In genomic region chr19:48444933-48445194, GRCh38 we compare ENCODE assay signal across 8 cellular contexts. TPM values are rescaled to one million over a fixed set of nuclear protein-coding genes. Genes with fewer than 3 reads are reported as not detected.
A peak's percentile ranks its signal among the peaks of the same experiment; 100 is the strongest.
DNase-seq lines count a peak whose midpoint lies in the region; ATAC-seq, FAIRE-seq and TF ChIP-seq lines count a peak whose summit lies in the region.

No MANE protein-coding gene starts in this region.

- no peak for ATAC-seq in activated CD8-positive, alpha-beta memory T cell treated with anti-CD3 and anti-CD28 coated beads, Interleukin-2, amount 10 ng/mL, durations not matched to agents 7 days and 5 days
- no peak for ATAC-seq in GM21723 (IDR thresholded peaks at IDR 0.05; ENCODE audit: unreplicated experiment)

- peak overlapping the region; percentile 92 for H3K4me3 Mint-ChIP-seq in activated CD8-positive, alpha-beta memory T cell treated with anti-CD3 and anti-CD28 coated beads, Interleukin-2, amount 10 ng/mL, durations not matched to agents 7 days and 5 days
- H3K4me3 Mint-ChIP-seq in activated CD4-positive, alpha-beta memory T cell treated with anti-CD3 and anti-CD28 coated beads, Interleukin-2, amount 10 ng/mL, durations not matched to agents 7 days and 5 days: peak overlapping the region; percentile 83

- H3K27me3 ChIP-seq in testis: no peaks in the 10 kb centered on the region

- no peaks in the 10 kb centered on the region for H3K36me3 ChIP-seq in testis (ENCODE audit: low read depth, missing control alignments)

- H3K27ac ChIP-seq in testis: peak overlapping the region; percentile 84 to 94

- H3K36me3 Mint-ChIP-seq in activated CD8-positive, alpha-beta memory T cell treated with anti-CD3 and anti-CD28 coated beads, Interleukin-2, amount 10 ng/mL, durations not matched to agents 7 days and 5 days: peaks cover 17% of the 10 kb centered on the region
- H3K36me3 Mint-ChIP-seq in activated CD4-positive, alpha-beta memory T cell treated with anti-CD3 and anti-CD28 coated beads, Interleukin-2, amount 10 ng/mL, durations not matched to agents 7 days and 5 days (ENCODE audit: low read depth): peaks cover 19% of the 10 kb centered on the region

- 8 to 13% methylated on average over 3 of the region's 3 CpGs for WGBS in testis, 2 donors

- H3K4me3 ChIP-seq in iPS-18c (ENCODE audit: insufficient read depth, low read depth, low read length) (peak overlapping the region; percentile 95), testis (peak overlapping the region in 1 of 2 donors; percentile 80)

- H3K4me1 ChIP-seq in testis: peaks cover 17% of the 10 kb centered on the region

- no peaks in the 10 kb centered on the region for H3K9me3 Mint-ChIP-seq in activated CD8-positive, alpha-beta memory T cell treated with anti-CD3 and anti-CD28 coated beads, Interleukin-2, amount 10 ng/mL, durations not matched to agents 7 days and 5 days (ENCODE audit: low read depth)
- no peaks in the 10 kb centered on the region for H3K9me3 Mint-ChIP-seq in activated CD4-positive, alpha-beta memory T cell treated with anti-CD3 and anti-CD28 coated beads, Interleukin-2, amount 10 ng/mL, durations not matched to agents 7 days and 5 days

- POLR2A ChIA-PET in activated CD4-positive, alpha-beta memory T cell treated with anti-CD3 and anti-CD28 coated beads, Interleukin-2, amount 10 ng/mL, durations not matched to agents 7 days and 5 days (lab: Charles Lee): interaction anchor here (0.8 to 1.7 kb wide), 3 partner anchors 13 to 81 kb away, joined by 3 to 4 read pairs (median 3); partner anchors contain the start of genes LMTK3, SYNGR4 and TMEM143

- no peak for DNase-seq in activated CD8-positive, alpha-beta memory T cell treated with anti-CD3 and anti-CD28 coated beads, Interleukin-2, amount 10 ng/mL, durations not matched to agents 7 days and 5 days
- no peak for DNase-seq in activated CD8-positive, alpha-beta memory T cell treated with anti-CD3 and anti-CD28 coated beads, Interleukin-2, amount 50 U/mL, for 4 hours
- no peak for DNase-seq in activated CD4-positive, alpha-beta memory T cell treated with anti-CD3 and anti-CD28 coated beads, Interleukin-2, amount 10 ng/mL, durations not matched to agents 7 days and 5 days
- DNase-seq in testis (no peak), D721Med (ENCODE audit: insufficient read length, low spot score) (no peak), NK-92 (lab: John Stamatoyannopoulos, UW; ENCODE audit: unreplicated experiment) (no peak)

- TF ChIP-seq POLR2A in testis (IDR thresholded peaks at IDR 0.05): no peak

- peaks cover 28% of the 10 kb centered on the region for H3K27me3 Mint-ChIP-seq in activated CD8-positive, alpha-beta memory T cell treated with anti-CD3 and anti-CD28 coated beads, Interleukin-2, amount 10 ng/mL, durations not matched to agents 7 days and 5 days
- peaks cover 25% of the 10 kb centered on the region for H3K27me3 Mint-ChIP-seq in activated CD4-positive, alpha-beta memory T cell treated with anti-CD3 and anti-CD28 coated beads, Interleukin-2, amount 10 ng/mL, durations not matched to agents 7 days and 5 days

- FAIRE-seq in D721Med (lab: Jason Lieb, UNC): no peak

- no peaks in the 10 kb centered on the region for H3K9me3 ChIP-seq in iPS-18c (ENCODE audit: control insufficient read depth, insufficient read depth, low read length)
- H3K9me3 ChIP-seq in testis: no peaks in the 10 kb centered on the region

- peaks cover 26% of the 10 kb centered on the region for H3K4me1 Mint-ChIP-seq in activated CD8-positive, alpha-beta memory T cell treated with anti-CD3 and anti-CD28 coated beads, Interleukin-2, amount 10 ng/mL, durations not matched to agents 7 days and 5 days
- H3K4me1 Mint-ChIP-seq in activated CD4-positive, alpha-beta memory T cell treated with anti-CD3 and anti-CD28 coated beads, Interleukin-2, amount 10 ng/mL, durations not matched to agents 7 days and 5 days: peaks cover 42% of the 10 kb centered on the region

- H3K27ac Mint-ChIP-seq in activated CD8-positive, alpha-beta memory T cell treated with anti-CD3 and anti-CD28 coated beads, Interleukin-2, amount 10 ng/mL, durations not matched to agents 7 days and 5 days: peak overlapping the region; percentile 94
- H3K27ac Mint-ChIP-seq in activated CD4-positive, alpha-beta memory T cell treated with anti-CD3 and anti-CD28 coated beads, Interleukin-2, amount 10 ng/mL, durations not matched to agents 7 days and 5 days: peak overlapping the region; percentile 83

- intact Hi-C loops in testis (cut with DNase I; ENCODE audit: low total_unique reads): no loop called here

- no peak for TF ChIP-seq CTCF in testis (IDR thresholded peaks at IDR 0.05)
- no peak for TF ChIP-seq CTCF in D721Med (IDR thresholded peaks at IDR 0.05; ENCODE audit: insufficient read depth, missing control alignments)

- CTCF ChIA-PET in activated CD8-positive, alpha-beta memory T cell treated with anti-CD3 and anti-CD28 coated beads, Interleukin-2, amount 10 ng/mL, durations not matched to agents 7 days and 5 days (lab: Charles Lee): interaction anchor here (0.6 to 1.5 kb wide), 6 partner anchors 25 to 139 kb away, joined by 3 to 7 read pairs (median 4); partner anchors contain the start of gene KDELR1
- CTCF ChIA-PET in activated CD4-positive, alpha-beta memory T cell treated with anti-CD3 and anti-CD28 coated beads, Interleukin-2, amount 10 ng/mL, durations not matched to agents 7 days and 5 days (lab: Charles Lee): interaction anchor here (0.9 to 1.1 kb wide), 4 partner anchors 45 to 124 kb away, joined by 3 read pairs; partner anchors contain the start of gene KDELR1

RNA-seq across cellular contexts. Expression of gene GRWD1, which starts 0.9 kb away (rescaled TPM):
- total RNA-seq in activated CD8-positive, alpha-beta memory T cell treated with anti-CD3 and anti-CD28 coated beads, Interleukin-2, amount 10 ng/mL, durations not matched to agents 7 days and 5 days: 10 to 100 TPM; 37.9 to 58.7 TPM
- total RNA-seq in activated CD4-positive, alpha-beta memory T cell treated with anti-CD3 and anti-CD28 coated beads, Interleukin-2, amount 10 ng/mL, durations not matched to agents 7 days and 5 days: 10 to 100 TPM; 25.6 to 27.1 TPM
- total RNA-seq in testis: 10 to 100 TPM; 32.8 to 35.2 TPM
- 17.8 TPM for polyA plus RNA-seq in testis (ENCODE audit: insufficient read depth, low read depth, low replicate concordance)

RNA-seq across cellular contexts. Expression of gene KCNJ14, which starts 10.5 kb away (rescaled TPM):
- total RNA-seq in activated CD8-positive, alpha-beta memory T cell treated with anti-CD3 and anti-CD28 coated beads, Interleukin-2, amount 10 ng/mL, durations not matched to agents 7 days and 5 days: 1 to 10 TPM in 1 of 2 experiments, under 1 TPM in 1; 0.85 to 1.5 TPM
- total RNA-seq in activated CD4-positive, alpha-beta memory T cell treated with anti-CD3 and anti-CD28 coated beads, Interleukin-2, amount 10 ng/mL, durations not matched to agents 7 days and 5 days: under 1 TPM; 0.73 to 0.86 TPM
- total RNA-seq in testis: 1 to 10 TPM; 1.6 to 2.2 TPM
- 0.66 TPM for polyA plus RNA-seq in testis (ENCODE audit: insufficient read depth, low read depth, low replicate concordance)

RNA-seq across cellular contexts. Expression of gene CYTH2, which starts 24.3 kb away (rescaled TPM):
- total RNA-seq in activated CD8-positive, alpha-beta memory T cell treated with anti-CD3 and anti-CD28 coated beads, Interleukin-2, amount 10 ng/mL, durations not matched to agents 7 days and 5 days: 10 to 100 TPM; 42.5 to 47.8 TPM
- total RNA-seq in activated CD4-positive, alpha-beta memory T cell treated with anti-CD3 and anti-CD28 coated beads, Interleukin-2, amount 10 ng/mL, durations not matched to agents 7 days and 5 days: 10 to 100 TPM; 53.2 to 55.3 TPM
- total RNA-seq in testis: 100 to 1,000 TPM in 1 of 2 donors, 10 to 100 TPM in 1; 92.7 to 123 TPM
- polyA plus RNA-seq in testis (ENCODE audit: insufficient read depth, low read depth, low replicate concordance): 132 TPM

RNA-seq across cellular contexts. Expression of gene GRIN2D, which starts 51.4 kb away (rescaled TPM):
- under 1 TPM; 0.09 to 0.18 TPM for total RNA-seq in activated CD8-positive, alpha-beta memory T cell treated with anti-CD3 and anti-CD28 coated beads, Interleukin-2, amount 10 ng/mL, durations not matched to agents 7 days and 5 days
- under 1 TPM; 0.18 TPM for total RNA-seq in activated CD4-positive, alpha-beta memory T cell treated with anti-CD3 and anti-CD28 coated beads, Interleukin-2, amount 10 ng/mL, durations not matched to agents 7 days and 5 days
- total RNA-seq in testis: 1 to 10 TPM; 2.4 to 2.7 TPM
- 1.4 TPM for polyA plus RNA-seq in testis (ENCODE audit: insufficient read depth, low read depth, low replicate concordance)

RNA-seq across cellular contexts. Expression of gene KDELR1, which starts 53.5 kb away (rescaled TPM):
- total RNA-seq in activated CD8-positive, alpha-beta memory T cell treated with anti-CD3 and anti-CD28 coated beads, Interleukin-2, amount 10 ng/mL, durations not matched to agents 7 days and 5 days: 10 to 100 TPM; 64.8 to 72.2 TPM
- total RNA-seq in activated CD4-positive, alpha-beta memory T cell treated with anti-CD3 and anti-CD28 coated beads, Interleukin-2, amount 10 ng/mL, durations not matched to agents 7 days and 5 days: 10 to 100 TPM; 91.8 to 94.4 TPM
- total RNA-seq in testis: 100 to 1,000 TPM; 149 to 155 TPM
- 187 TPM for polyA plus RNA-seq in testis (ENCODE audit: insufficient read depth, low read depth, low replicate concordance)
